In genomic region chr5:73946926-73947455, GRCh38 we compare ENCODE assay signal across 11 cellular contexts.
"Had no signal": no experiment of that assay in that cellular context is flagged by ENCODE, and none has a peak within 500 bp of the region (broad histone marks: within the 10 kb centered on the region; RNA-seq: fewer than 3 reads in every experiment).

No MANE protein-coding gene starts in this region.

- H3K4me3 Mint-ChIP-seq: activated B cell treated with CpG ODN at 0.5 μM for 24 hours; activated CD8-positive, alpha-beta memory T cell treated with anti-CD3 and anti-CD28 coated beads, Interleukin-2, amount 10 ng/mL, durations not matched to agents 7 days and 5 days; activated T-cell treated with anti-CD3 and anti-CD28 coated beads, Interleukin-2, amount 50 U/mL, for 24 hours had no signal

- H3K4me1 Mint-ChIP-seq: activated B cell treated with CpG ODN at 0.5 μM for 24 hours; activated CD8-positive, alpha-beta memory T cell treated with anti-CD3 and anti-CD28 coated beads, Interleukin-2, amount 10 ng/mL, durations not matched to agents 7 days and 5 days had no signal

- H3K27ac Mint-ChIP-seq: activated B cell treated with CpG ODN at 0.5 μM for 24 hours; activated CD8-positive, alpha-beta memory T cell treated with anti-CD3 and anti-CD28 coated beads, Interleukin-2, amount 10 ng/mL, durations not matched to agents 7 days and 5 days; activated naive CD4-positive, alpha-beta T cell treated with anti-CD3 and anti-CD28 coated beads, Interleukin-2, amount 50 U/mL, for 72 hours; activated T-cell treated with anti-CD3 and anti-CD28 coated beads, Interleukin-2, amount 50 U/mL, for 24 hours had no signal

- DNase-seq: activated B cell treated with CpG ODN at 0.5 μM for 24 hours; activated CD8-positive, alpha-beta memory T cell treated with anti-CD3 and anti-CD28 coated beads, Interleukin-2, amount 10 ng/mL, durations not matched to agents 7 days and 5 days; activated effector memory CD4-positive, alpha-beta T cell treated with anti-CD3 and anti-CD28 coated beads, Interleukin-2, amount 50 U/mL, for 16 hours; activated T-cell treated with anti-CD3 and anti-CD28 coated beads, Interleukin-2, amount 50 U/mL, for 24 hours; amniotic stem cell; heart right ventricle; pancreas; small intestine; stomach; T-helper 2 cell had no signal

- H3K36me3 Mint-ChIP-seq: activated CD8-positive, alpha-beta memory T cell treated with anti-CD3 and anti-CD28 coated beads, Interleukin-2, amount 10 ng/mL, durations not matched to agents 7 days and 5 days; activated naive CD4-positive, alpha-beta T cell treated with anti-CD3 and anti-CD28 coated beads, Interleukin-2, amount 50 U/mL, for 72 hours had no signal
